In the genomic region with DNA sequence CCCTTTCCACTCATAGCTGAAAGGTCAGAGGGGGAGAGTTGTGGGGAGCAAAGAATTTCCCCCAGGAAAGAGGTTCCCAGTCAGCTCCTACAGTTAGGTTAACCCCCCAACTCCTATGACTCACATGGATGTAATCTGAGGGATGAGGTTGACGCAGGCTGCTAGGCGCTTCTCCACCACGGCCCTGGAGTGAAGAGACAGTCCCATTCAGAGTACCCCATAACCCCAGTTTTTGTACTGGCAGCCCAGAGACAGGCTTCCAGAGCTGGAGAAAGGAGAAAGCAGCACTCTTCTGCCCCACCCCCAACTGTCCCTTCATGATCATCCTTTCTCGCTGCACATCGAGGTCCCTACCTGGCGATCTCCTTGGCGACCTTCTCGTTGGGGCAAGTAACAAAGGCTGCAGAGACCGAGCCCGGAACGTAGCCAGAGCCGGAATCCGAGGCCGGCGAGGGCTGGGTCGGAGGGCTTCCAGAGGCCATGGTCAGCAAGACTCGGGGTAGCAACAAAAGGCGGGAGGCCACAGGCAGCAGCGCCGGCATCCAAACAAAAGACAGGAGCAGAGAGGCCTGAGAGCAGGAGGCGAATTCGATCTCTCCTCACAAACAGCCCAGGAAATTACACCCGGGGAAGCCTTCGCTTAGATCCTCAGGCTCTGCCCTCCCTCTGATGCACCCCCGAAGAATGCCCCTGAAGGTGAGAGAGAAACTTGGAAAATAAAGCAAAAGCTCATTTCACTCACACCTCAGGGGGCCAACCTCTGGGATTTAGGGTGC, we compare ENCODE assay signal across 6 cellular contexts. TPM values are rescaled to one million over a fixed set of nuclear protein-coding genes. Genes with fewer than 3 reads are reported as not detected.
A peak's percentile ranks its signal among the peaks of the same experiment; 100 is the strongest.
DNase-seq lines count a peak whose midpoint lies in the region; ATAC-seq and TF ChIP-seq lines count a peak whose summit lies in the region.

No MANE protein-coding gene starts in this region.

- H3K27ac Mint-ChIP-seq in activated T-helper 17 cell treated with anti-CD3 and anti-CD28 coated beads, Interleukin-2, amount 50 U/mL, for 72 hours: peak overlapping the region; percentile 97

- H3K4me3 Mint-ChIP-seq in activated T-helper 17 cell treated with anti-CD3 and anti-CD28 coated beads, Interleukin-2, amount 50 U/mL, for 72 hours: peak overlapping the region; percentile 96

- peaks cover 60% of the 10 kb centered on the region for H3K4me1 Mint-ChIP-seq in activated T-helper 17 cell treated with anti-CD3 and anti-CD28 coated beads, Interleukin-2, amount 50 U/mL, for 72 hours

- H3K36me3 ChIP-seq in lung (ENCODE audit: control insufficient read depth in 2 of 2, insufficient read depth in 2 of 2, low read length in 2 of 2): peaks cover 4 to 32% of the 10 kb centered on the region in 2 donors

- no peaks in the 10 kb centered on the region for H3K27me3 Mint-ChIP-seq in activated T-helper 17 cell treated with anti-CD3 and anti-CD28 coated beads, Interleukin-2, amount 50 U/mL, for 72 hours

- H3K27me3 ChIP-seq in HL-60 (ENCODE audit: insufficient read depth, poor library complexity, severe bottlenecking) (no peaks in the 10 kb centered on the region), lung (ENCODE audit: control insufficient read depth, insufficient read depth) (no peaks in the 10 kb centered on the region)

- peak; percentile 33 for ATAC-seq in activated T-helper 17 cell treated with anti-CD3 and anti-CD28 coated beads, Interleukin-2, amount 50 U/mL, for 72 hours (replicated peaks)
- ATAC-seq in lung (ENCODE audit: insufficient read depth, low FRiP score) (peak; percentile 4), HG03439 (IDR thresholded peaks at IDR 0.05; ENCODE audit: unreplicated experiment) (no peak)

- DNase-seq in HL-60 (ENCODE audit: low read depth in 1 of 2, low spot score in 1 of 2) (no peak), lung (ENCODE audit: low spot score) (no peak), 8988T (no peak), NCI-H1694 treated with DMSO at 0.1 percent for 48 hours (lab: John Stamatoyannopoulos, UW) (no peak)

- H3K4me3 ChIP-seq in HL-60 (replicated peaks; ENCODE audit: insufficient read depth, low read length) (peak overlapping the region; percentile 66), lung (peak overlapping the region; percentile 34)

- no peaks in the 10 kb centered on the region for H3K9me3 ChIP-seq in lung (ENCODE audit: control insufficient read depth in 2 of 2, insufficient read depth in 1 of 2, low read length in 1 of 2)

- H3K9me3 Mint-ChIP-seq in activated T-helper 17 cell treated with anti-CD3 and anti-CD28 coated beads, Interleukin-2, amount 50 U/mL, for 72 hours: no peaks in the 10 kb centered on the region

- 3% methylated on average over 25 of the region's 25 CpGs for WGBS in lung, 2 donors

- H3K36me3 Mint-ChIP-seq in activated T-helper 17 cell treated with anti-CD3 and anti-CD28 coated beads, Interleukin-2, amount 50 U/mL, for 72 hours (ENCODE audit: low read depth): peaks cover 68% of the 10 kb centered on the region

- TF ChIP-seq CTCF in HL-60 (IDR thresholded peaks at IDR 0.05; ENCODE audit: insufficient read depth, low read length) (no peak), lung (IDR thresholded peaks at IDR 0.05; ENCODE audit: control extremely low read depth, extremely low read depth) (no peak)

- peaks cover 0 to 15% of the 10 kb centered on the region in 2 donors for H3K4me1 ChIP-seq in lung (ENCODE audit: control insufficient read depth in 2 of 2, insufficient read depth in 2 of 2, low read length in 2 of 2)

- H3K27ac ChIP-seq in HL-60 (replicated peaks) (peak overlapping the region; percentile 90), lung (ENCODE audit: low read depth in 1 of 2, low read length in 1 of 2) (peak overlapping the region; percentile 52 to 80)

RNA-seq across cellular contexts. Expression of a gene that starts 0.6 kb away (rescaled TPM):
- total RNA-seq in activated T-helper 17 cell treated with anti-CD3 and anti-CD28 coated beads, Interleukin-2, amount 50 U/mL, for 72 hours: 100 to 1,000 TPM; 163 to 248 TPM
- total RNA-seq in lung: 100 to 1,000 TPM in 1 of 2 donors, 10 to 100 TPM in 1; 88.7 to 134 TPM
- polyA plus RNA-seq in lung: 100 to 1,000 TPM; 122 to 275 TPM

RNA-seq across cellular contexts. Expression of a gene that starts 2.5 kb away (rescaled TPM):
- total RNA-seq in activated T-helper 17 cell treated with anti-CD3 and anti-CD28 coated beads, Interleukin-2, amount 50 U/mL, for 72 hours: 100 to 1,000 TPM in 1 of 2 donors, 10 to 100 TPM in 1; 43.2 to 156 TPM
- 10 to 100 TPM; 10.8 to 32.0 TPM for total RNA-seq in lung
- polyA plus RNA-seq in lung: 10 to 100 TPM in 1 of 2 donors, 1 to 10 TPM in 1; 9.2 to 13.2 TPM

RNA-seq across cellular contexts. Expression of a gene that starts 6.5 kb away (rescaled TPM):
- total RNA-seq in activated T-helper 17 cell treated with anti-CD3 and anti-CD28 coated beads, Interleukin-2, amount 50 U/mL, for 72 hours: 100 to 1,000 TPM in 1 of 2 donors, 10 to 100 TPM in 1; 27.2 to 133 TPM
- total RNA-seq in lung: 10 to 100 TPM; 30.9 to 49.3 TPM
- polyA plus RNA-seq in lung: 100 to 1,000 TPM in 1 of 2 donors, 10 to 100 TPM in 1; 40.8 to 121 TPM

RNA-seq across cellular contexts. Expression of a gene that starts 25.7 kb away (rescaled TPM):
- 100 to 1,000 TPM; 101 to 108 TPM for total RNA-seq in activated T-helper 17 cell treated with anti-CD3 and anti-CD28 coated beads, Interleukin-2, amount 50 U/mL, for 72 hours
- total RNA-seq in lung: 1 to 10 TPM; 2.1 to 4.4 TPM
- 1 to 10 TPM; 2.6 to 2.7 TPM for polyA plus RNA-seq in lung

RNA-seq across cellular contexts. Expression of a gene that starts 37.1 kb away (rescaled TPM):
- 10 to 100 TPM; 11.6 to 12.5 TPM for total RNA-seq in activated T-helper 17 cell treated with anti-CD3 and anti-CD28 coated beads, Interleukin-2, amount 50 U/mL, for 72 hours
- total RNA-seq in lung: 1 to 10 TPM; 4.0 to 7.9 TPM
- 1 to 10 TPM; 4.1 to 4.8 TPM for polyA plus RNA-seq in lung
